In the genomic region with DNA sequence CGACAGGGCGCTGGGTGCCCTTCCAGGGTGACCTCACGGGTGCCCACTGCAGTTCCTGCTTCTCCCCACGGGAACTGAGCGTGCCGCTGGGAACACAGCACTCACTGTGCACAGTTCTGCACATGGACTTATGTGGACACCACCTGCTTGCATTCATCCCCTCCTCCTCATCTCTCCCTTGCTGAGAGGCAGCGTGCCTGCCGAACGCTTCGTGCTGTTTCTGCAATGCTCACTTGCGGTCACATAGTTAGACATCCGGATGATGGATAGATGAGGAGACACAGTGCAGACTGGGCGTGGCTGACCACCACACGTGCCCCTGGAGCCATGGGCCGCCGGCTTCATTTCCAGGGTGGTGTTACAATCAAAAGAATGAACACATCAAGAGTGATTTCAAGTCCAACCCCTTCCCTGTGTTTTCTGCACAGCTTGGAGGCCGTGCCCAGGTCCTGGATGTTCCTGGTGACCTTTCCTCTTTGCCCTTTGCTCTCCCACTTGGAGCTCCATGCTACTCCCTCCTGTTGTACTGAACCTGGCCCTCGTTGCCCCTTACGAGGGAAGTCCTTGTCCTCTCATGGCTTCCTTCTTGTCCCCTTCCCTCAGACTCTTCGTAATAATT, we compare ENCODE assay signal across 15 cellular contexts.
A peak's percentile ranks its signal among the peaks of the same experiment; 100 is the strongest.
DNase-seq lines count a peak whose midpoint lies in the region; ATAC-seq and TF ChIP-seq lines count a peak whose summit lies in the region.
"Had no signal": no experiment of that assay in that cellular context is flagged by ENCODE, and none has a peak within 500 bp of the region (broad histone marks: within the 10 kb centered on the region; RNA-seq: fewer than 3 reads in every experiment).

No MANE protein-coding gene starts in this region.

- WGBS in mammary epithelial cell (ENCODE audit: low coverage, missing lambda C conversion rate): 67% methylated on average over 20 of the region's 20 CpGs

- no peak overlapping the region for H2AFZ ChIP-seq in mammary epithelial cell (ENCODE audit: low read depth, low read length)
- H2AFZ ChIP-seq: hepatocyte had no signal

- no peak for ATAC-seq in upper lobe of right lung
- ATAC-seq: stimulated activated effector memory CD8-positive, alpha-beta T cell treated with anti-CD3 and anti-CD28 coated beads, Interleukin-12 subunit alpha, Interleukin-12 subunit beta, amount 100 ng/mL, for 72 hours had no signal

- dilution Hi-C loops in mammary epithelial cell (cut with HindIII; ENCODE audit: low sequenced_read_pairs): no loop called here

- H3K9me3 ChIP-seq in mammary epithelial cell (replicated peaks; ENCODE audit: insufficient read depth, low read length) (peaks cover 19% of the 10 kb centered on the region), upper lobe of right lung (no peaks in the 10 kb centered on the region)

- no peaks in the 10 kb centered on the region for H3K36me3 ChIP-seq in mammary epithelial cell (ENCODE audit: insufficient read depth, low read length)
- no peaks in the 10 kb centered on the region for H3K36me3 ChIP-seq in upper lobe of right lung

- H3K27me3 ChIP-seq in mammary epithelial cell (ENCODE audit: insufficient read depth, low read length) (no peaks in the 10 kb centered on the region), upper lobe of right lung (peaks cover 20% of the 10 kb centered on the region)
- H3K27me3 ChIP-seq: hepatocyte had no signal

- H3K4me3 ChIP-seq in mammary epithelial cell (replicated peaks in 1 of 3; ENCODE audit: insufficient read depth in 1 of 3, low read depth in 2 of 3, low read length in 3 of 3): no peak overlapping the region
- no peak overlapping the region for H3K4me3 ChIP-seq in upper lobe of right lung
- H3K4me3 ChIP-seq: hepatocyte had no signal

- H3K4me3 Mint-ChIP-seq in MCF 10A (ENCODE audit: unreplicated experiment): no peak overlapping the region
- H3K4me3 Mint-ChIP-seq in activated T-helper 2 cell treated with anti-CD3 and anti-CD28 coated beads, Interferon-gamma antibody, Interleukin-2, Interleukin-4, amounts not matched to agents 10 μg/mL and 5 μg/mL and 100 μg/mL, durations not matched to agents 14 hours and 24 hours and 36 hours (ENCODE audit: low read depth): no peak overlapping the region
- H3K4me3 Mint-ChIP-seq: CD4-positive, alpha-beta memory T cell; memory B cell; nephron progenitor cell; stimulated activated effector memory CD8-positive, alpha-beta T cell treated with anti-CD3 and anti-CD28 coated beads, Interleukin-12 subunit alpha, Interleukin-12 subunit beta, amount 100 ng/mL, for 72 hours had no signal

- TF ChIP-seq CTCF in MCF 10A (IDR thresholded peaks at IDR 0.05; ENCODE audit: unreplicated experiment): no peak
- TF ChIP-seq CTCF in mammary epithelial cell (conservative IDR thresholded peaks at IDR 0.05 in 1 of 2, IDR thresholded peaks at IDR 0.05 in 1 of 2; ENCODE audit: extremely low read depth in 1 of 2, insufficient read depth in 1 of 2, low read depth in 1 of 2, low read length in 2 of 2): no peak
- TF ChIP-seq CTCF in upper lobe of right lung (IDR thresholded peaks at IDR 0.05): no peak

- BruUV-seq in MCF 10A (replicated peaks; lab: Mats Ljungman, UMichigan) (no TSS peak), mammary epithelial cell (replicated peaks; lab: Mats Ljungman, UMichigan) (no TSS peak)

- no peaks in the 10 kb centered on the region for H3K79me2 ChIP-seq in mammary epithelial cell (ENCODE audit: insufficient read depth, low read length)
- H3K79me2 ChIP-seq: hepatocyte had no signal

- no peaks in the 10 kb centered on the region for H3K27me3 Mint-ChIP-seq in MCF 10A (ENCODE audit: insufficient read depth, unreplicated experiment)
- peaks cover 4% of the 10 kb centered on the region for H3K27me3 Mint-ChIP-seq in activated T-helper 2 cell treated with anti-CD3 and anti-CD28 coated beads, Interferon-gamma antibody, Interleukin-2, Interleukin-4, amounts not matched to agents 10 μg/mL and 5 μg/mL and 100 μg/mL, durations not matched to agents 14 hours and 24 hours and 36 hours (ENCODE audit: low read depth)

- no peak overlapping the region for H3K4me2 ChIP-seq in mammary epithelial cell (ENCODE audit: insufficient read depth, low read depth, low read length)
- H3K4me2 ChIP-seq: hepatocyte had no signal

- H3K4me1 Mint-ChIP-seq in MCF 10A (ENCODE audit: insufficient read depth, unreplicated experiment): peaks cover 11% of the 10 kb centered on the region
- H3K4me1 Mint-ChIP-seq in activated T-helper 2 cell treated with anti-CD3 and anti-CD28 coated beads, Interferon-gamma antibody, Interleukin-2, Interleukin-4, amounts not matched to agents 10 μg/mL and 5 μg/mL and 100 μg/mL, durations not matched to agents 14 hours and 24 hours and 36 hours (ENCODE audit: low read depth): peaks cover 10% of the 10 kb centered on the region
- H3K4me1 Mint-ChIP-seq: memory B cell; stimulated activated effector memory CD8-positive, alpha-beta T cell treated with anti-CD3 and anti-CD28 coated beads, Interleukin-12 subunit alpha, Interleukin-12 subunit beta, amount 100 ng/mL, for 72 hours had no signal

- H3K4me1 ChIP-seq in mammary epithelial cell (ENCODE audit: insufficient read depth, low read length) (no peaks in the 10 kb centered on the region), upper lobe of right lung (peaks cover under 1% of the 10 kb centered on the region)

- H3K9ac ChIP-seq in mammary epithelial cell (ENCODE audit: insufficient read depth, low read length): no peak overlapping the region

- DNase-seq in MCF 10A (ENCODE audit: unreplicated experiment): peak; percentile 12
- no peak for DNase-seq in mammary epithelial cell
- peak; percentile 76 for DNase-seq in NOMO-1 treated with DMSO at 0.1 percent for 48 hours (lab: John Stamatoyannopoulos, UW; ENCODE audit: unreplicated experiment)
- peak; percentile 48 for DNase-seq in islet precursor cell
- peak; percentile 63 for DNase-seq in upper lobe of right lung
- no peak for DNase-seq in activated T-helper 2 cell treated with anti-CD3 and anti-CD28 coated beads, Interferon-gamma antibody, Interleukin-2, Interleukin-4, amounts not matched to agents 10 μg/mL and 5 μg/mL and 100 μg/mL, durations not matched to agents 14 hours and 24 hours and 36 hours (ENCODE audit: low spot score)
- no peak for DNase-seq in NCI-H2227 treated with DMSO at 0.1 percent for 48 hours (lab: John Stamatoyannopoulos, UW)
- no peak for DNase-seq in DMS153 treated with DMSO at 0.1 percent for 48 hours (lab: John Stamatoyannopoulos, UW; ENCODE audit: unreplicated experiment)
- DNase-seq: CD4-positive, alpha-beta memory T cell; NCI-H2081 treated with DMSO at 0.1 percent for 48 hours; NCI-H524; nephron progenitor cell had no signal

- in situ Hi-C loops in mammary epithelial cell (cut with MboI; ENCODE audit: low sequenced_read_pairs in 2 of 2): no loop called here

- intact Hi-C loops in MCF 10A (cut with micrococcal nuclease): no loop called here
- intact Hi-C loops in mammary epithelial cell (cut with micrococcal nuclease): no loop called here
- intact Hi-C loops in upper lobe of right lung (cut with DNase I): no loop called here
- intact Hi-C loops in activated T-helper 2 cell treated with anti-CD3 and anti-CD28 coated beads, Interferon-gamma antibody, Interleukin-2, Interleukin-4, amounts not matched to agents 10 μg/mL and 5 μg/mL and 100 μg/mL, durations not matched to agents 14 hours and 24 hours and 36 hours (cut with micrococcal nuclease): no loop called here

- CTCF ChIA-PET in MCF 10A (lab: Yijun Ruan, JAX) (no interaction called here), mammary epithelial cell (lab: Charles Lee; ENCODE audit: low non-redundant PET) (no interaction called here)

- POLR2A ChIA-PET in MCF 10A (lab: Yijun Ruan, JAX): interaction anchor here (0.6 kb wide), 1 partner anchor 329 kb away, joined by 3 read pairs; no protein-coding TSS in a partner anchor

- no peak overlapping the region for H3K27ac Mint-ChIP-seq in MCF 10A (ENCODE audit: low read depth, unreplicated experiment)
- H3K27ac Mint-ChIP-seq in activated T-helper 2 cell treated with anti-CD3 and anti-CD28 coated beads, Interferon-gamma antibody, Interleukin-2, Interleukin-4, amounts not matched to agents 10 μg/mL and 5 μg/mL and 100 μg/mL, durations not matched to agents 14 hours and 24 hours and 36 hours: no peak overlapping the region
- H3K27ac Mint-ChIP-seq: CD4-positive, alpha-beta memory T cell; memory B cell; stimulated activated effector memory CD8-positive, alpha-beta T cell treated with anti-CD3 and anti-CD28 coated beads, Interleukin-12 subunit alpha, Interleukin-12 subunit beta, amount 100 ng/mL, for 72 hours had no signal

- no peaks in the 10 kb centered on the region for H3K9me3 Mint-ChIP-seq in MCF 10A (ENCODE audit: unreplicated experiment)
- H3K9me3 Mint-ChIP-seq in activated T-helper 2 cell treated with anti-CD3 and anti-CD28 coated beads, Interferon-gamma antibody, Interleukin-2, Interleukin-4, amounts not matched to agents 10 μg/mL and 5 μg/mL and 100 μg/mL, durations not matched to agents 14 hours and 24 hours and 36 hours: peaks cover 2% of the 10 kb centered on the region
- H3K9me3 Mint-ChIP-seq: nephron progenitor cell; stimulated activated effector memory CD8-positive, alpha-beta T cell treated with anti-CD3 and anti-CD28 coated beads, Interleukin-12 subunit alpha, Interleukin-12 subunit beta, amount 100 ng/mL, for 72 hours had no signal

- H3K36me3 Mint-ChIP-seq in MCF 10A (ENCODE audit: insufficient read depth, unreplicated experiment): no peaks in the 10 kb centered on the region
- H3K36me3 Mint-ChIP-seq in activated T-helper 2 cell treated with anti-CD3 and anti-CD28 coated beads, Interferon-gamma antibody, Interleukin-2, Interleukin-4, amounts not matched to agents 10 μg/mL and 5 μg/mL and 100 μg/mL, durations not matched to agents 14 hours and 24 hours and 36 hours (ENCODE audit: low read depth): peaks cover 1% of the 10 kb centered on the region
- H3K36me3 Mint-ChIP-seq: CD4-positive, alpha-beta memory T cell; memory B cell; stimulated activated effector memory CD8-positive, alpha-beta T cell treated with anti-CD3 and anti-CD28 coated beads, Interleukin-12 subunit alpha, Interleukin-12 subunit beta, amount 100 ng/mL, for 72 hours had no signal

- no peaks in the 10 kb centered on the region for H4K20me1 ChIP-seq in mammary epithelial cell (ENCODE audit: insufficient read depth, low read length)

- H3K27ac ChIP-seq in mammary epithelial cell (ENCODE audit: insufficient read depth, low read depth, low read length) (no peak overlapping the region), upper lobe of right lung (no peak overlapping the region)
- H3K27ac ChIP-seq: hepatocyte had no signal

Comparison
In these comparisons a context has a peak if more than half of its experiments do, and no peak if none do; other contexts are left out.
1. DNase-seq: peak in MCF 10A (single experiment), NOMO-1 treated with DMSO at 0.1 percent for 48 hours (single experiment), islet precursor cell (single experiment) and upper lobe of right lung (single experiment); none in mammary epithelial cell (single experiment), activated T-helper 2 cell treated with anti-CD3 and anti-CD28 coated beads, Interferon-gamma antibody, Interleukin-2, Interleukin-4, amounts not matched to agents 10 μg/mL and 5 μg/mL and 100 μg/mL, durations not matched to agents 14 hours and 24 hours and 36 hours (single experiment), NCI-H2227 treated with DMSO at 0.1 percent for 48 hours (single experiment) and DMS153 treated with DMSO at 0.1 percent for 48 hours (single experiment).